Comparison of ENCODE assay signal across 9 cellular contexts in the genomic region with DNA sequence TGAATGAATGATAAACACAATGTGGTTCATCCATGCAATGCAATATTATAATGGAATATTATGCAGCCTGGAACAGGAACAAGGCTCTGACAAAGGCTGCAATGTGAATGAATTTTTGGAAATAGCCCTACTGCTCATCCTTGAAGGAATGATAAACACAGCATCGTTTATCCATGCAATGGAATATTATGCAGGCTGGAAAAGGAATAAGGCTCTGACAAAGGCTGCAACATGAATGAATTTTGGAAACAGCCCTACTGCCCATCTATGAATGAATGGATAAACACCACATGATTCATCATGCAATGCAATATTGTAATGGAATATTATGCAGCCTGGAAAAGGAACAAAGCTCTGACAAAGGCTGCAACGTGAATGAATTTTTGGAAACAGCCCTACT.
"Had no signal": no experiment of that assay in that cellular context is flagged by ENCODE, and none has a peak within 500 bp of the region (broad histone marks: within the 10 kb centered on the region; RNA-seq: fewer than 3 reads in every experiment).

No MANE protein-coding gene starts in this region.

- H3K9ac ChIP-seq: GM23248 had no signal

- H3K4me1 ChIP-seq: HAP-1 had no signal

- H3K27ac ChIP-seq: GM23248, HL-60 had no signal

- H3K4me3 ChIP-seq: GM23248, HAP-1 had no signal

- H3K27me3 Mint-ChIP-seq: IgD-negative memory B cell had no signal

- H3K36me3 Mint-ChIP-seq: IgD-negative memory B cell had no signal

- H3K36me3 ChIP-seq: HAP-1 had no signal

- ATAC-seq: HCT116, HepG2 had no signal

- DNase-seq: GM23248, GOT3, H7, KG1 had no signal

- FAIRE-seq: HepG2 had no signal

- H3K4me1 Mint-ChIP-seq: IgD-negative memory B cell had no signal
